ENCODE assay signal across 9 cellular contexts in genomic region chr10:122051609-122052385, GRCh38.
DNase-seq lines count a peak whose midpoint lies in the region; ATAC-seq, FAIRE-seq and TF ChIP-seq lines count a peak whose summit lies in the region.
"Had no signal": no experiment of that assay in that cellular context is flagged by ENCODE, and none has a peak within 500 bp of the region (broad histone marks: within the 10 kb centered on the region; RNA-seq: fewer than 3 reads in every experiment).

No MANE protein-coding gene starts in this region.

- intact Hi-C loops in lower lobe of right lung (cut with DNase I): no loop called here

- H3K4me3 ChIP-seq in lower lobe of right lung: no peak overlapping the region

- no peaks in the 10 kb centered on the region for H3K27me3 Mint-ChIP-seq in chondrocyte (ENCODE audit: low read depth)
- peaks cover 5 to 43% of the 10 kb centered on the region in 2 donors for H3K27me3 Mint-ChIP-seq in effector memory CD8-positive, alpha-beta T cell

- peak overlapping the region; percentile 1 for H3K27ac Mint-ChIP-seq in chondrocyte (ENCODE audit: unreplicated experiment)
- H3K27ac Mint-ChIP-seq in effector memory CD8-positive, alpha-beta T cell: no peak overlapping the region

- TF ChIP-seq CTCF in AG09319 (IDR thresholded peaks at IDR 0.05; ENCODE audit: low read depth, low read length) (peak; percentile 77), chondrocyte (IDR thresholded peaks at IDR 0.05) (peak; percentile 86), lower lobe of right lung (IDR thresholded peaks at IDR 0.05) (peak; percentile 78), GM10248 (IDR thresholded peaks at IDR 0.05; ENCODE audit: control extremely low read depth, extremely low read depth, low read depth, missing control alignments) (no peak)

- no peaks in the 10 kb centered on the region for H3K27me3 ChIP-seq in lower lobe of right lung (ENCODE audit: low read depth)

- H3K9me3 ChIP-seq in lower lobe of right lung: no peaks in the 10 kb centered on the region

- in situ Hi-C loops in KBM-7 (cut with MboI; ENCODE audit: low pct_unique_long_range_greater_than_20kb, low sequenced_read_pairs): no loop called here

- peaks cover 3% of the 10 kb centered on the region for H3K9me3 Mint-ChIP-seq in chondrocyte (ENCODE audit: low read depth)
- no peaks in the 10 kb centered on the region for H3K9me3 Mint-ChIP-seq in effector memory CD8-positive, alpha-beta T cell

- CTCF ChIA-PET in GM10248 (lab: Yijun Ruan, JAX): interaction anchor here (1.7 kb wide), 1 partner anchor 9 kb away, joined by 4 read pairs; no protein-coding TSS in a partner anchor

- ATAC-seq in lower lobe of right lung: peak; percentile 74 to 75
- no peak for ATAC-seq in effector memory CD8-positive, alpha-beta T cell (replicated peaks)

- DNase-seq in AG09319 (ENCODE audit: extremely low read depth, low read depth) (peak; percentile 43), KBM-7 (peak; percentile 37), chondrocyte (ENCODE audit: low spot score) (no peak), lower lobe of right lung (peak; percentile 74), GM19239 (ENCODE audit: insufficient read length, low spot score) (no peak), GM10248 (ENCODE audit: extremely low spot score) (no peak), inferior parietal cortex (ENCODE audit: extremely low spot score) (no peak)
- no peak for DNase-seq in effector memory CD8-positive, alpha-beta T cell

- no peaks in the 10 kb centered on the region for H3K36me3 Mint-ChIP-seq in chondrocyte (ENCODE audit: low read depth)
- no peaks in the 10 kb centered on the region for H3K36me3 Mint-ChIP-seq in effector memory CD8-positive, alpha-beta T cell (ENCODE audit: insufficient read depth)

- no peak for FAIRE-seq in GM19239 (lab: Jason Lieb, UNC)
- FAIRE-seq: colon had no signal

- peaks cover 12% of the 10 kb centered on the region for H3K4me1 Mint-ChIP-seq in chondrocyte (ENCODE audit: low read depth)
- H3K4me1 Mint-ChIP-seq in effector memory CD8-positive, alpha-beta T cell (ENCODE audit: low read depth in 2 of 2): peaks cover 0 to 1% of the 10 kb centered on the region in 2 donors

- no peak overlapping the region for H3K4me3 Mint-ChIP-seq in chondrocyte (ENCODE audit: unreplicated experiment)
- H3K4me3 Mint-ChIP-seq in effector memory CD8-positive, alpha-beta T cell: no peak overlapping the region

- peaks cover 26% of the 10 kb centered on the region for H3K4me1 ChIP-seq in lower lobe of right lung

- peak overlapping the region; percentile 24 for H3K27ac ChIP-seq in lower lobe of right lung

- POLR2A ChIA-PET in GM10248 (lab: Yijun Ruan, JAX): no interaction called here

- H3K36me3 ChIP-seq in lower lobe of right lung: no peaks in the 10 kb centered on the region

Comparison
In these comparisons a context has a peak if more than half of its experiments do, and no peak if none do; other contexts are left out.
1. DNase-seq: peak in AG09319 (single experiment), KBM-7 (single experiment) and lower lobe of right lung (single experiment); none in chondrocyte (single experiment), GM19239 (single experiment), GM10248 (single experiment), inferior parietal cortex (single experiment) and effector memory CD8-positive, alpha-beta T cell (0 of 3).